Comparison of ENCODE assay signal across 1 cellular context in genomic region chr2:156400704-156401678, GRCh38.
TF ChIP-seq lines count a peak whose summit lies in the region.

No MANE protein-coding gene starts in this region.

TF ChIP-seq in K562, 482 proteins besides CTCF, POLR2A, EP300 and RAD21 (continued from another document and continues in another):
- TF ChIP-seq SREBF1 (IDR thresholded peaks at IDR 0.05; ENCODE audit: borderline replicate concordance, low read depth, low read length) (no peak), NR2F6 (CRISPR knock-in tag; IDR thresholded peaks at IDR 0.05) (peak; percentile 66; the same call in 1 of the 2 replicates), HMG20A (CRISPR knock-in tag; conservative IDR thresholded peaks at IDR 0.05) (no peak), ZBTB7A (IDR thresholded peaks at IDR 0.05; ENCODE audit: borderline replicate concordance, control insufficient read depth, low read depth, low read length) (no peak), TGIF2 (CRISPR knock-in tag; IDR thresholded peaks at IDR 0.05) (no peak), SMAD3 (CRISPR knock-in tag; conservative IDR thresholded peaks at IDR 0.05) (no peak), MAX (CRISPR knock-in tag; IDR thresholded peaks at IDR 0.05) (no peak), ZZZ3 (IDR thresholded peaks at IDR 0.05) (no peak), ZFP91 (CRISPR knock-in tag; IDR thresholded peaks at IDR 0.05) (no peak), MLX (CRISPR knock-in tag; conservative IDR thresholded peaks at IDR 0.05) (0 out of 4 replicates have a peak, but pooled peaks of 1 of the 2 experiments have one; percentile 50), ILF3 (IDR thresholded peaks at IDR 0.05; ENCODE audit: borderline replicate concordance) (peak; percentile 63), ZNF561 (CRISPR knock-in tag; conservative IDR thresholded peaks at IDR 0.05) (no peak), HDAC8 (tag; IDR thresholded peaks at IDR 0.05) (no peak), RHOXF2B (CRISPR knock-in tag; conservative IDR thresholded peaks at IDR 0.05) (no peak), CBFB (CRISPR knock-in tag; IDR thresholded peaks at IDR 0.05) (no peak), MXD1 (CRISPR knock-in tag; IDR thresholded peaks at IDR 0.05; ENCODE audit: borderline replicate concordance, poor library complexity, severe bottlenecking) (no peak), HBP1 (CRISPR knock-in tag; IDR thresholded peaks at IDR 0.05) (0 out of 2 replicates have a peak, but pooled peaks have one; percentile 48), ZNF124 (CRISPR knock-in tag; IDR thresholded peaks at IDR 0.05) (no peak), ZNF384 (IDR thresholded peaks at IDR 0.05; ENCODE audit: low read depth, low read length) (no peak), NR3C1 (CRISPR knock-in tag; IDR thresholded peaks at IDR 0.05) (no peak), MTA1 (IDR thresholded peaks at IDR 0.05; ENCODE audit: borderline replicate concordance) (no peak; the same call in 1 of the 2 replicates), MIER1 (IDR thresholded peaks at IDR 0.05; ENCODE audit: low read depth) (no peak), MLLT1 (IDR thresholded peaks at IDR 0.05) (0 out of 4 replicates have a peak, but pooled peaks of 1 of the 2 experiments have one; percentile 9), TAF1 (IDR thresholded peaks at IDR 0.05; ENCODE audit: control insufficient read depth, extremely low read depth, insufficient read depth, low read length, severe bottlenecking) (no peak), MTF1 (CRISPR knock-in tag; IDR thresholded peaks at IDR 0.05; ENCODE audit: borderline replicate concordance) (no peak), NCOA2 (IDR thresholded peaks at IDR 0.05; ENCODE audit: partially characterized antibody in 2 of 2) (peak in 1 of 2 experiments; percentile 85), ZFP1 (CRISPR knock-in tag; IDR thresholded peaks at IDR 0.05) (peak; percentile 55; the same call in 1 of the 2 replicates), NR1H2 (CRISPR knock-in tag; IDR thresholded peaks at IDR 0.05) (0 out of 2 replicates have a peak, but pooled peaks have one; percentile 74), ZNF696 (CRISPR knock-in tag; conservative IDR thresholded peaks at IDR 0.05) (no peak), CBX3 (IDR thresholded peaks at IDR 0.05; ENCODE audit: borderline replicate concordance in 1 of 2, low read length in 2 of 2) (peak in 1 of 2 experiments; percentile 68; a peak in 2 of 3 replicates), HMGXB4 (CRISPR knock-in tag; IDR thresholded peaks at IDR 0.05) (peak; percentile 88; the same call in 1 of the 2 replicates), POLR2G (IDR thresholded peaks at IDR 0.05; ENCODE audit: low read depth, low read length) (no peak), BCOR (IDR thresholded peaks at IDR 0.05) (no peak), CGGBP1 (CRISPR knock-in tag; IDR thresholded peaks at IDR 0.05) (no peak), MED1 (CRISPR knock-in tag; IDR thresholded peaks at IDR 0.05; ENCODE audit: borderline replicate concordance) (no peak), NFYB (IDR thresholded peaks at IDR 0.05; ENCODE audit: extremely low read depth, insufficient read length) (no peak), HOXB6 (CRISPR knock-in tag; IDR thresholded peaks at IDR 0.05; ENCODE audit: borderline replicate concordance) (0 out of 2 replicates have a peak, but pooled peaks have one; percentile 9), HOMEZ (CRISPR knock-in tag; IDR thresholded peaks at IDR 0.05) (no peak), RAD51 (IDR thresholded peaks at IDR 0.05; ENCODE audit: borderline replicate concordance, low read depth) (no peak), DDX20 (tag; IDR thresholded peaks at IDR 0.05; ENCODE audit: low read depth) (no peak), GTF2A2 (tag; IDR thresholded peaks at IDR 0.05) (no peak), DMBX1 (CRISPR knock-in tag; IDR thresholded peaks at IDR 0.05; ENCODE audit: borderline replicate concordance) (no peak), MCM7 (IDR thresholded peaks at IDR 0.05) (no peak), EGR1 (conservative IDR thresholded peaks at IDR 0.05) (no peak), PYGO2 (tag; IDR thresholded peaks at IDR 0.05) (no peak; the same call in none of the 2 replicates), BMI1 (IDR thresholded peaks at IDR 0.05; ENCODE audit: low read length) (0 out of 2 replicates have a peak, but pooled peaks have one; percentile 21), TEAD4 (IDR thresholded peaks at IDR 0.05; ENCODE audit: low read length) (peak; percentile 82), TEAD4 (CRISPR knock-in tag; IDR thresholded peaks at IDR 0.05; ENCODE audit: borderline replicate concordance) (no peak), ARID2 (IDR thresholded peaks at IDR 0.05) (no peak), EZH2 (IDR thresholded peaks at IDR 0.05; ENCODE audit: borderline replicate concordance, low read depth, low read length) (no peak), MYBL2 (IDR thresholded peaks at IDR 0.05; ENCODE audit: low read depth) (no peak), MYBL2 (CRISPR knock-in tag; IDR thresholded peaks at IDR 0.05; ENCODE audit: borderline replicate concordance) (no peak), ZNF134 (CRISPR knock-in tag; conservative IDR thresholded peaks at IDR 0.05) (0 out of 2 replicates have a peak, but pooled peaks have one; percentile 24), CBFA2T2 (conservative IDR thresholded peaks at IDR 0.05) (no peak), ZNF277 (CRISPR knock-in tag; IDR thresholded peaks at IDR 0.05; ENCODE audit: borderline replicate concordance) (0 out of 2 replicates have a peak, but pooled peaks have one; percentile 37), AFF1 (IDR thresholded peaks at IDR 0.05; ENCODE audit: low read depth in 1 of 2, partially characterized antibody in 2 of 2) (peak in 1 of 2 experiments; percentile 76), CAMTA2 (CRISPR knock-in tag; conservative IDR thresholded peaks at IDR 0.05) (no peak), TAL1 (IDR thresholded peaks at IDR 0.05) (no peak; the same call in 1 of the 2 replicates), SIRT6 (IDR thresholded peaks at IDR 0.05; ENCODE audit: low read depth, low read length) (no peak), HEY1 (CRISPR knock-in tag; IDR thresholded peaks at IDR 0.05; ENCODE audit: borderline replicate concordance) (no peak)
